ENCODE assay signal across 8 cellular contexts in the genomic region with DNA sequence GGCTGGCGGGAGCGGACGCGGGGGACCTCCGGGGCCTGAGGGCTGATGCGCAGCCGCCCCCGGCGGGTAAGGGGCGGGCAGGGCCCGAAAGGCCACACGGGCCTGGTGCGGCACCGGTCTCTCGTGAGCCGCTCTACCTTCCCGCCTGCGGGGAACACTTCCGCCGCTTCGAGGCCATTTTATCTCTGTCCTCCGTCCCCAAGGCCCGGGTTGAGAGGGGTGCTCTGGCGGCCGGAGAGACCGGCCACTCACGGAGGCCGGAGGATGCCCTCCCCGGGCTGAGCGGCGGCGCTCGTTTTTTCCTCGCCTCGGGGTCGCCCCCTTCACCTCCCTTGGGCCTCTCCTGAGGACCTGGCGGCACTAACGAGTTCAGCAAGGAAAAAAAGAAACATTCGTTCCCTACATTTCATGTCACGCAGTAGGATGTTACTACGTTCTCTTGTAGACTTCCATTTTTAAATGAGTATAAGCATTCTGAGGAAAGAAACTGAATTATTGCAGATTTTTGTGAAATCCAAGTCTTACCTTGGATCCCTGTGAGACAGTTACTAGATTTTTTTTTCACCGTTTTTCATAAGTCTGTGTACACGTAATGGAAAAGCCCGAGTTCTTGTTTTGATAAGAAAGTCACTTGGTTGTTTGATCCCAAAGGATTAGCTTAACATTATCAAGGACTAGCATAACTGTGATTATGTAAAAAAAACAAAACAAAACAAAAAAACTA. TPM values are rescaled to one million over a fixed set of nuclear protein-coding genes. Genes with fewer than 3 reads are reported as not detected.
DNase-seq lines count a peak whose midpoint lies in the region; ATAC-seq and TF ChIP-seq lines count a peak whose summit lies in the region.

No MANE protein-coding gene starts in this region.

- H3K4me1 ChIP-seq in mesendoderm (ENCODE audit: control insufficient read depth, low read depth, low read length) (no peaks in the 10 kb centered on the region), transverse colon (peaks cover 15 to 56% (median 27%) of the 10 kb centered on the region in 4 donors)

- peaks cover 71% of the 10 kb centered on the region for H3K79me2 ChIP-seq in mesendoderm (ENCODE audit: control insufficient read depth, insufficient read depth, low read length)

- H3K27ac ChIP-seq in mesendoderm (ENCODE audit: low read depth, low read length) (peak overlapping the region; percentile 98), transverse colon (peak overlapping the region; percentile 96 to 100 (median 99))

- H3K9me3 ChIP-seq in transverse colon, result no peaks in the 10 kb centered on the region

- no peak for TF ChIP-seq EP300 in transverse colon (IDR thresholded peaks at IDR 0.05; ENCODE audit: low read depth)

- peak; percentile 20 for TF ChIP-seq POLR2A in transverse colon (IDR thresholded peaks at IDR 0.05)

- H4K8ac ChIP-seq in mesendoderm (ENCODE audit: low read depth, low read length), result peak overlapping the region; percentile 98

- no peak overlapping the region for H2AK5ac ChIP-seq in mesendoderm (ENCODE audit: low read length)

- H3K56ac ChIP-seq in mesendoderm (ENCODE audit: low read length), result peak overlapping the region; percentile 94

- DNase-seq in DMS53 (lab: John Stamatoyannopoulos, UW) (peak; percentile 70), GM19238 (ENCODE audit: insufficient read length, low spot score) (peak; percentile 48), RPMI7951 (ENCODE audit: low read depth) (peak; percentile 45), dermis microvascular lymphatic vessel endothelial cell (ENCODE audit: low read depth in 2 of 2) (peak; percentile 45 to 72), mesendoderm (peak; percentile 70), transverse colon (no peak)
- DNase-seq in activated effector memory CD4-positive, alpha-beta T cell treated with anti-CD3 and anti-CD28 coated beads, Interleukin-2, amount 50 U/mL, for 16 hours, result no peak

- no peak overlapping the region for H4K5ac ChIP-seq in mesendoderm (ENCODE audit: low read length)

- peak overlapping the region; percentile 86 for H3K23ac ChIP-seq in mesendoderm (ENCODE audit: low read length)

- no peak overlapping the region for H2BK15ac ChIP-seq in mesendoderm (replicated peaks; ENCODE audit: low read depth)

- no CpG with 5 or more reads among the region's 44 CpGs for WGBS in mesendoderm (ENCODE audit: extremely low coverage, insufficient coverage, low lambda C conversion rate)
- WGBS in transverse colon (ENCODE audit: low coverage in 1 of 2), 2 donors, result 0 to 3% methylated on average over 5 to 42 of the region's 44 CpGs

- no peak for TF ChIP-seq CTCF in transverse colon (IDR thresholded peaks at IDR 0.05)

- peak overlapping the region; percentile 95 for H3K4me3 ChIP-seq in mesendoderm (ENCODE audit: low read length)
- H3K4me3 ChIP-seq in transverse colon, result peak overlapping the region; percentile 80 to 98 (median 91)

- peak; percentile 37 for ATAC-seq in HG03175 (IDR thresholded peaks at IDR 0.05; ENCODE audit: unreplicated experiment)

- H3K27me3 ChIP-seq in mesendoderm (ENCODE audit: insufficient read depth, low read length, poor library complexity) (no peaks in the 10 kb centered on the region), transverse colon (no peaks in the 10 kb centered on the region)

- intact Hi-C loops in transverse colon (cut with DNase I; ENCODE audit: low total_unique reads), result loop anchor here (5.0 kb wide), 1 partner anchor 36 kb away; a partner anchor contains a TSS

- peak overlapping the region; percentile 95 for H3K4ac ChIP-seq in mesendoderm (ENCODE audit: low read depth, low read length)

- H3K79me1 ChIP-seq in mesendoderm (ENCODE audit: low read length), result peaks cover 6% of the 10 kb centered on the region

- peak overlapping the region; percentile 93 for H3K9ac ChIP-seq in mesendoderm (ENCODE audit: low read length)

- peak overlapping the region; percentile 26 for H2BK5ac ChIP-seq in mesendoderm (ENCODE audit: low read length)

- H3K36me3 ChIP-seq in mesendoderm (ENCODE audit: control insufficient read depth, insufficient read depth, low read length) (peaks cover 1% of the 10 kb centered on the region), transverse colon (no peaks in the 10 kb centered on the region)

- peak overlapping the region; percentile 99 for H3K18ac ChIP-seq in mesendoderm (ENCODE audit: low read length)

- H2BK120ac ChIP-seq in mesendoderm (ENCODE audit: low read depth, low read length), result peak overlapping the region; percentile 16

- no peak overlapping the region for H3K4me2 ChIP-seq in mesendoderm (ENCODE audit: low read length)

- in situ Hi-C loops in transverse colon (cut with MboI; ENCODE audit: low pct_ligation_motif_present in 1 of 4, low pct_unique_long_range_greater_than_20kb in 1 of 4, low sequenced_read_pairs in 3 of 4), result no loop called here

RNA-seq across cellular contexts. Expression of a gene that starts 0.6 kb away (rescaled TPM):
- 92.3 and 93.5 TPM in 2 replicates for total RNA-seq in RPMI7951 (2014; rRNA removed; shearing (Covaris generic))
- total RNA-seq in dermis microvascular lymphatic vessel endothelial cell (69.2 and 79.5 TPM in 2 replicates), transverse colon (100 to 1,000 TPM in 2 of 4 donors, 10 to 100 TPM in 2; 32.6 to 119 (median 88.1) TPM)
- 107 TPM for polyA plus RNA-seq in mesendoderm (2013, experiment 1 of 2)
- 107 TPM for polyA plus RNA-seq in mesendoderm (2013, experiment 2 of 2)

RNA-seq across cellular contexts. Expression of a gene that starts 34.0 kb away (rescaled TPM):
- 58.4 and 69.2 TPM in 2 replicates for total RNA-seq in RPMI7951 (2014; rRNA removed; shearing (Covaris generic))
- 32.7 and 83.6 TPM in 2 replicates for total RNA-seq in dermis microvascular lymphatic vessel endothelial cell
- 155 TPM for polyA plus RNA-seq in mesendoderm (2013, experiment 1 of 2)
- 160 TPM for polyA plus RNA-seq in mesendoderm (2013, experiment 2 of 2)
- total RNA-seq in transverse colon, result 10 to 100 TPM in 3 of 4 donors, 1 to 10 TPM in 1; 8.2 to 19.8 (median 13.8) TPM

RNA-seq across cellular contexts. Expression of a gene that starts 34.8 kb away (rescaled TPM):
- 59.8 and 79.5 TPM in 2 replicates for total RNA-seq in RPMI7951 (2014; rRNA removed; shearing (Covaris generic))
- total RNA-seq in dermis microvascular lymphatic vessel endothelial cell (206 and 419 TPM in 2 replicates), transverse colon (100 to 1,000 TPM; 170 to 272 (median 224) TPM)
- 43.4 TPM for polyA plus RNA-seq in mesendoderm (2013, experiment 1 of 2)
- 43.4 TPM for polyA plus RNA-seq in mesendoderm (2013, experiment 2 of 2)

Comparison
In these comparisons a context has a peak if more than half of its experiments do, and no peak if none do; other contexts are left out.
1. DNase-seq: peak in DMS53 (single experiment), GM19238 (single experiment), RPMI7951 (single experiment), dermis microvascular lymphatic vessel endothelial cell (2 of 2) and mesendoderm (single experiment); none in transverse colon (single experiment) and activated effector memory CD4-positive, alpha-beta T cell treated with anti-CD3 and anti-CD28 coated beads, Interleukin-2, amount 50 U/mL, for 16 hours (single experiment).